Comparison of ENCODE assay signal across 1 cellular context in genomic region chr4:82247171-82247570, GRCh38.
TF ChIP-seq lines count a peak whose summit lies in the region.

No MANE protein-coding gene starts in this region.

TF ChIP-seq in GM23338, 12 proteins besides CTCF, POLR2A, EP300 and RAD21 (continued from another document):
- no peak for TF ChIP-seq REST (IDR thresholded peaks at IDR 0.05; ENCODE audit: unreplicated experiment)
- no peak for TF ChIP-seq NANOG (IDR thresholded peaks at IDR 0.05; ENCODE audit: borderline replicate concordance)
- TF ChIP-seq ZNF462 (CRISPR knock-in tag; IDR thresholded peaks at IDR 0.05): no peak
TF ChIP-seq in GM23338: peak in this region for 0.
